ENCODE assay signal across 8 cellular contexts in genomic region chr11:10293423-10294288, GRCh38. TPM values are rescaled to one million over a fixed set of nuclear protein-coding genes. Genes with fewer than 3 reads are reported as not detected.
A peak's percentile ranks its signal among the peaks of the same experiment; 100 is the strongest.
DNase-seq lines count a peak whose midpoint lies in the region; FAIRE-seq and TF ChIP-seq lines count a peak whose summit lies in the region.

Gene SBF2 (minus strand): TSS chr11:10294219. CDS start chr11:10294069, 150 bp downstream.

- H3K9me3 ChIP-seq in AG04450 (ENCODE audit: control insufficient read depth, insufficient read depth, low read length) = no peaks in the 10 kb centered on the region; the same call in 1 of the 2 replicates
- H3K9me3 ChIP-seq in SJCRH30 (replicated peaks) = no peaks in the 10 kb centered on the region
- H3K9me3 ChIP-seq in neural progenitor cell (ENCODE audit: low read depth) = no peaks in the 10 kb centered on the region

- peaks cover 64% of the 10 kb centered on the region for H3K27me3 Mint-ChIP-seq in activated naive CD4-positive, alpha-beta T cell treated with anti-CD3 and anti-CD28 coated beads, Interleukin-2, amount 10 ng/mL, durations not matched to agents 7 days and 5 days
- H3K27me3 Mint-ChIP-seq in neural progenitor cell (ENCODE audit: insufficient read depth, low read depth) = peaks cover 5% of the 10 kb centered on the region

- H3K79me2 ChIP-seq in neural progenitor cell (ENCODE audit: low read depth) = peaks cover 35% of the 10 kb centered on the region

- H3F3A ChIP-seq in neural progenitor cell (ENCODE audit: low read depth) = peaks cover 19% of the 10 kb centered on the region

- peak within 1 kb of the TSS; percentile 97 for H3K4me2 ChIP-seq in neural progenitor cell

- TF ChIP-seq POLR2A in GM18951 (IDR thresholded peaks at IDR 0.05; ENCODE audit: extremely low read depth, insufficient read depth, insufficient read length) = peak; percentile 29

- H3K36me3 ChIP-seq in SJCRH30 (no peaks in the 10 kb centered on the region), neural progenitor cell (no peaks in the 10 kb centered on the region)

- no peaks in the 10 kb centered on the region for H3K9me3 Mint-ChIP-seq in activated naive CD4-positive, alpha-beta T cell treated with anti-CD3 and anti-CD28 coated beads, Interleukin-2, amount 10 ng/mL, durations not matched to agents 7 days and 5 days
- no peaks in the 10 kb centered on the region for H3K9me3 Mint-ChIP-seq in neural progenitor cell

- FAIRE-seq in frontal cortex (lab: Jason Lieb, UNC) = no peak

- POLR2A ChIA-PET in AG04450 (lab: Yijun Ruan, JAX) = interaction anchor here (1.9 kb wide), 1 partner anchor 11 kb away, joined by 8 read pairs; the partner anchor contains the start of gene ADM

- DNase-seq in AG04450 (ENCODE audit: low read depth, low spot score) (peak; percentile 75), HuH-7 (ENCODE audit: low spot score) (peak; percentile 81), SJCRH30 (peak; percentile 90 to 94), frontal cortex (ENCODE audit: low spot score in 2 of 2) (peak; percentile 84 to 93), neural progenitor cell (ENCODE audit: low spot score) (peak; percentile 97)
- peak; percentile 83 for DNase-seq in activated naive CD4-positive, alpha-beta T cell treated with anti-CD3 and anti-CD28 coated beads, Interleukin-2, amount 10 ng/mL, durations not matched to agents 7 days and 5 days

- H3K27ac Mint-ChIP-seq in activated naive CD4-positive, alpha-beta T cell treated with anti-CD3 and anti-CD28 coated beads, Interleukin-2, amount 10 ng/mL, durations not matched to agents 7 days and 5 days = no peak within 1 kb of the TSS
- peak within 1 kb of the TSS; percentile 72 for H3K27ac Mint-ChIP-seq in neural progenitor cell

- CTCF ChIA-PET in AG04450 (lab: Charles Lee) = interaction anchor here (0.9 kb wide), 1 partner anchor 86 kb away, joined by 8 read pairs; no protein-coding TSS in a partner anchor
- CTCF ChIA-PET in activated naive CD4-positive, alpha-beta T cell treated with anti-CD3 and anti-CD28 coated beads, Interleukin-2, amount 10 ng/mL, durations not matched to agents 7 days and 5 days (lab: Charles Lee) = interaction anchor here (1.2 kb wide), 1 partner anchor 9 kb away, joined by 3 read pairs; no protein-coding TSS in a partner anchor

- no peaks in the 10 kb centered on the region for H3K27me3 ChIP-seq in AG04450 (ENCODE audit: control insufficient read depth, insufficient read depth, low read length)
- no peaks in the 10 kb centered on the region for H3K27me3 ChIP-seq in SJCRH30
- H3K27me3 ChIP-seq in neural progenitor cell = peaks cover 35% of the 10 kb centered on the region

- peak within 1 kb of the TSS; percentile 95 for H2AFZ ChIP-seq in neural progenitor cell (replicated peaks)

- H3K4me3 ChIP-seq in AG04450 (ENCODE audit: low read depth, low read length) (peak within 1 kb of the TSS; percentile 77), SJCRH30 (peak within 1 kb of the TSS; percentile 82), neural progenitor cell (peak within 1 kb of the TSS; percentile 96)

- H3K36me3 Mint-ChIP-seq in activated naive CD4-positive, alpha-beta T cell treated with anti-CD3 and anti-CD28 coated beads, Interleukin-2, amount 10 ng/mL, durations not matched to agents 7 days and 5 days = no peaks in the 10 kb centered on the region
- peaks cover 5% of the 10 kb centered on the region for H3K36me3 Mint-ChIP-seq in neural progenitor cell

- peaks cover 3% of the 10 kb centered on the region for H4K20me1 ChIP-seq in neural progenitor cell (ENCODE audit: low read depth)

- TF ChIP-seq CTCF in AG04450 (IDR thresholded peaks at IDR 0.05; ENCODE audit: low read depth, low read length) (no peak), neural progenitor cell (IDR thresholded peaks at IDR 0.05) (no peak), subcutaneous adipose tissue (IDR thresholded peaks at IDR 0.05; ENCODE audit: low read depth) (no peak)

- H3K4me1 ChIP-seq in SJCRH30 (peaks cover 10% of the 10 kb centered on the region), neural progenitor cell (peaks cover 12% of the 10 kb centered on the region)

- peak within 1 kb of the TSS; percentile 74 for H3K4me3 Mint-ChIP-seq in activated naive CD4-positive, alpha-beta T cell treated with anti-CD3 and anti-CD28 coated beads, Interleukin-2, amount 10 ng/mL, durations not matched to agents 7 days and 5 days
- peak within 1 kb of the TSS; percentile 93 for H3K4me3 Mint-ChIP-seq in neural progenitor cell

- H3K27ac ChIP-seq in AG04450 (ENCODE audit: low read depth, low read length) (peak within 1 kb of the TSS; percentile 92), SJCRH30 (peak within 1 kb of the TSS; percentile 67), neural progenitor cell (peak within 1 kb of the TSS; percentile 35)

- H3K9ac ChIP-seq in neural progenitor cell = peak within 1 kb of the TSS; percentile 36

- peaks cover 37% of the 10 kb centered on the region for H3K4me1 Mint-ChIP-seq in activated naive CD4-positive, alpha-beta T cell treated with anti-CD3 and anti-CD28 coated beads, Interleukin-2, amount 10 ng/mL, durations not matched to agents 7 days and 5 days
- peaks cover 23% of the 10 kb centered on the region for H3K4me1 Mint-ChIP-seq in neural progenitor cell

- in situ Hi-C loops in GM18951 (cut with MboI; ENCODE audit: low sequenced_read_pairs, unreplicated experiment) = no loop called here

RNA-seq across cellular contexts. Expression of gene SBF2, which starts in this region (rescaled TPM):
- polyA plus RNA-seq in AG04450 (2011; rRNA removed) = 43.0 and 44.4 TPM in 2 replicates
- polyA minus RNA-seq in AG04450 (2011; rRNA and poly(A)+ RNA removed) = 66.1 and 72.1 TPM in 2 replicates
- 31.8 and 34.7 TPM in 2 replicates for total RNA-seq in SJCRH30 (2014; rRNA removed; shearing (Covaris generic))
- total RNA-seq in frontal cortex (104 TPM), neural progenitor cell (ENCODE audit: low replicate concordance) (48.2 and 51.1 TPM in 2 replicates), subcutaneous adipose tissue (100 to 1,000 TPM in 1 of 4 donors, 10 to 100 TPM in 3; 87.2 to 103 (median 97.3) TPM)

Comparison
In these comparisons a context has a peak if more than half of its experiments do, and no peak if none do; other contexts are left out.
1. Peak in every context shown above with its lines: DNase-seq, H3K4me3 ChIP-seq and H3K27ac ChIP-seq.
2. H3K27ac ChIP-seq: peak in every context shown above with its lines; median percentile 92 in AG04450; 67 in SJCRH30; 35 in neural progenitor cell.